ENCODE assay signal across 7 cellular contexts in genomic region chr16:29791845-29792797, GRCh38. TPM values are rescaled to one million over a fixed set of nuclear protein-coding genes. Genes with fewer than 3 reads are reported as not detected.
DNase-seq lines count a peak whose midpoint lies in the region; ATAC-seq and TF ChIP-seq lines count a peak whose summit lies in the region.
"Had no signal": no experiment of that assay in that cellular context is flagged by ENCODE, and none has a peak within 500 bp of the region (broad histone marks: within the 10 kb centered on the region; RNA-seq: fewer than 3 reads in every experiment).

No MANE protein-coding gene starts in this region.

- TF ChIP-seq CTCF in LNCaP clone FGC (IDR thresholded peaks at IDR 0.05; ENCODE audit: control insufficient read depth, extremely low read depth, insufficient read depth) = no peak
- no peak for TF ChIP-seq CTCF in mammary epithelial cell (conservative IDR thresholded peaks at IDR 0.05 in 1 of 2, IDR thresholded peaks at IDR 0.05 in 1 of 2; ENCODE audit: extremely low read depth in 1 of 2, insufficient read depth in 1 of 2, low read depth in 1 of 2, low read length in 2 of 2)
- no peak for TF ChIP-seq CTCF in progenitor cell of endocrine pancreas (IDR thresholded peaks at IDR 0.05; ENCODE audit: unreplicated experiment)

- peak overlapping the region; percentile 96 for H3K4me3 ChIP-seq in LNCaP clone FGC (ENCODE audit: low read depth, low read length)
- H3K4me3 ChIP-seq in mammary epithelial cell (replicated peaks in 1 of 3; ENCODE audit: insufficient read depth in 1 of 3, low read depth in 2 of 3, low read length in 3 of 3) = peak overlapping the region; percentile 77 to 98 (median 81)

- H3K79me2 ChIP-seq in mammary epithelial cell (ENCODE audit: insufficient read depth, low read length) = peaks cover 66% of the 10 kb centered on the region

- intact Hi-C loops in mammary epithelial cell (cut with micrococcal nuclease) = no loop called here

- H3K9ac ChIP-seq in mammary epithelial cell (ENCODE audit: insufficient read depth, low read length) = peak overlapping the region; percentile 80

- peaks cover 25% of the 10 kb centered on the region for H3K4me1 Mint-ChIP-seq in progenitor cell of endocrine pancreas (ENCODE audit: low read depth)

- no peaks in the 10 kb centered on the region for H4K20me1 ChIP-seq in mammary epithelial cell (ENCODE audit: insufficient read depth, low read length)

- CTCF ChIA-PET in mammary epithelial cell (lab: Charles Lee; ENCODE audit: low non-redundant PET) = interaction anchor here (0.7 kb wide), 1 partner anchor 14 kb away, joined by 3 read pairs; no protein-coding TSS in a partner anchor

- H3K27ac Mint-ChIP-seq in progenitor cell of endocrine pancreas = peak overlapping the region; percentile 98

- H3K36me3 ChIP-seq in mammary epithelial cell (ENCODE audit: insufficient read depth, low read length) = peaks cover 3% of the 10 kb centered on the region

- H3K36me3 Mint-ChIP-seq in progenitor cell of endocrine pancreas (ENCODE audit: insufficient read depth) = peaks cover 4% of the 10 kb centered on the region

- no peaks in the 10 kb centered on the region for H3K27me3 Mint-ChIP-seq in progenitor cell of endocrine pancreas

- no peak overlapping the region for H3K27ac ChIP-seq in mammary epithelial cell (ENCODE audit: insufficient read depth, low read depth, low read length)

- in situ Hi-C loops in mammary epithelial cell (cut with MboI; ENCODE audit: low sequenced_read_pairs in 2 of 2) = no loop called here

- 59% methylated on average over 9 of the region's 9 CpGs for WGBS in mammary epithelial cell (ENCODE audit: low coverage, missing lambda C conversion rate)

- H3K9me3 ChIP-seq in mammary epithelial cell (replicated peaks; ENCODE audit: insufficient read depth, low read length) = no peaks in the 10 kb centered on the region

- H3K4me3 Mint-ChIP-seq in progenitor cell of endocrine pancreas (ENCODE audit: low read depth) = peak overlapping the region; percentile 99

- peaks cover 20% of the 10 kb centered on the region for H3K4me1 ChIP-seq in mammary epithelial cell (ENCODE audit: insufficient read depth, low read length)

- no peak for ATAC-seq in HG02840 (IDR thresholded peaks at IDR 0.05; ENCODE audit: low FRiP score, unreplicated experiment)
- ATAC-seq: esophagus mucosa had no signal

- no peaks in the 10 kb centered on the region for H3K9me3 Mint-ChIP-seq in progenitor cell of endocrine pancreas (ENCODE audit: low read depth)

- H3K4me2 ChIP-seq in mammary epithelial cell (ENCODE audit: insufficient read depth, low read depth, low read length) = peak overlapping the region; percentile 81

- no TSS peak for BruUV-seq in mammary epithelial cell (replicated peaks; lab: Mats Ljungman, UMichigan)

- dilution Hi-C loops in mammary epithelial cell (cut with HindIII; ENCODE audit: low sequenced_read_pairs) = no loop called here

- DNase-seq in LNCaP clone FGC (ENCODE audit: low read depth) (no peak), mammary epithelial cell (no peak), progenitor cell of endocrine pancreas (ENCODE audit: low spot score, unreplicated experiment) (no peak), DMS153 (lab: John Stamatoyannopoulos, UW) (no peak)
- DNase-seq: RPMI8226 had no signal

- H3K27me3 ChIP-seq in mammary epithelial cell (ENCODE audit: insufficient read depth, low read length) = no peaks in the 10 kb centered on the region

- peak overlapping the region; percentile 90 for H2AFZ ChIP-seq in mammary epithelial cell (ENCODE audit: low read depth, low read length)

RNA-seq across cellular contexts. Expression of gene KIF22, which starts 1.6 kb away (rescaled TPM):
- total RNA-seq in mammary epithelial cell = 10 to 100 TPM; 20.2 to 55.0 TPM
- 61.0 TPM for polyA plus RNA-seq in mammary epithelial cell
- 90.3 TPM for polyA minus RNA-seq in mammary epithelial cell
- total RNA-seq in progenitor cell of endocrine pancreas = 78.4 and 79.8 TPM in 2 replicates

RNA-seq across cellular contexts. Expression of gene ZG16, which starts 14.1 kb away (rescaled TPM):
- not detected for total RNA-seq in mammary epithelial cell
- not detected for polyA plus RNA-seq in mammary epithelial cell
- polyA minus RNA-seq in mammary epithelial cell = not detected
- total RNA-seq in progenitor cell of endocrine pancreas = not detected in 2 replicates
- total RNA-seq: esophagus mucosa had no signal

RNA-seq across cellular contexts. Expression of gene MAZ, which starts 14.2 kb away (rescaled TPM):
- 100 to 1,000 TPM in 1 of 2 donors, 10 to 100 TPM in 1; 80.2 to 139 TPM for total RNA-seq in mammary epithelial cell
- 117 TPM for polyA plus RNA-seq in mammary epithelial cell
- polyA minus RNA-seq in mammary epithelial cell = 374 TPM
- 345 and 347 TPM in 2 replicates for total RNA-seq in progenitor cell of endocrine pancreas

RNA-seq across cellular contexts. Expression of gene PRRT2, which starts 19.9 kb away (rescaled TPM):
- total RNA-seq in mammary epithelial cell (under 1 TPM in 1 of 2 donors, not detected in 1; 0.42 TPM), progenitor cell of endocrine pancreas (1.4 and 2.4 TPM in 2 replicates)
- polyA plus RNA-seq in mammary epithelial cell = 0.07 TPM
- not detected for polyA minus RNA-seq in mammary epithelial cell
- total RNA-seq: esophagus mucosa had no signal

RNA-seq across cellular contexts. Expression of gene PAGR1, which starts 23.8 kb away (rescaled TPM):
- 10 to 100 TPM; 13.7 to 24.9 TPM for total RNA-seq in mammary epithelial cell
- polyA plus RNA-seq in mammary epithelial cell = 25.1 TPM
- 18.4 TPM for polyA minus RNA-seq in mammary epithelial cell
- total RNA-seq in progenitor cell of endocrine pancreas = 26.4 and 29.9 TPM in 2 replicates
